ENCODE assay signal across 19 cellular contexts in the genomic region with DNA sequence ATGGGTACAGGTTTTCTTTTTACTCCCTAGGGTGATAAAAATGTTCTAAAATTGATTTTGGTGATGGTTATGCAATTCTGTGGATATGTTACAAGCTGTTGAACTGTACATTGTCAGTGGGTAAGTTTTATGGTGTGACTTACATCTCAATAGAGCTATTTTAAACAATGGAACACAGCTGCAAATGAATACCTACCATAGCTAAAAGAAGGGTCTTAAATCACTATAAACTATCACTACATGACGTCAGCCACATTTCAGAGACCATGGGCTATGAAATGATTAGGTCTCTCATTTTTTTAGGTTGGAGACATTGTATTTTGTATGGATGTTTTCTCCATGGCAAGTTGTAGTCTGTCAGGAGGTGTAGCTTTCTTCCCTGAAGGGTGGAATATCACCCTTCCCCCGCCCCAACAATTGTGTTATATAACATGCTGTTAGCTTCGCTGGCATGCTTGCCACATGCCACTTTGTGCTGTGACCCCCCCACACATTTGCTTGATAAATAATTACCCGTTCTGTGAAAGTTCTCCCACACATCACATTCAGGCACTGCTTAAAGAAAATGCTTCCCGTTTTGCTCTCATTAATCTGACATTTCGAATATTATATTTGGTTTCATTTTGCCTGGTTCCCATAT.
DNase-seq lines count a peak whose midpoint lies in the region; ATAC-seq, FAIRE-seq and TF ChIP-seq lines count a peak whose summit lies in the region.
"Had no signal": no experiment of that assay in that cellular context is flagged by ENCODE, and none has a peak within 500 bp of the region (broad histone marks: within the 10 kb centered on the region; RNA-seq: fewer than 3 reads in every experiment).

No MANE protein-coding gene starts in this region.

- H3K4me1 ChIP-seq in HepG2 (ENCODE audit: insufficient read depth, low read length): no peaks in the 10 kb centered on the region
- no peaks in the 10 kb centered on the region for H3K4me1 ChIP-seq in right lobe of liver
- no peaks in the 10 kb centered on the region for H3K4me1 ChIP-seq in astrocyte (ENCODE audit: insufficient read depth, low read length)
- H3K4me1 ChIP-seq in testis: no peaks in the 10 kb centered on the region

- intact Hi-C loops in HepG2 (cut with micrococcal nuclease; ENCODE audit: unreplicated experiment): no loop called here
- intact Hi-C loops in right lobe of liver (cut with DNase I): no loop called here
- intact Hi-C loops in testis (cut with DNase I; ENCODE audit: low total_unique reads): no loop called here

- TF ChIP-seq EP300 in HepG2 (IDR thresholded peaks at IDR 0.05; ENCODE audit: low read depth in 2 of 2, low read length in 2 of 2): no peak
- TF ChIP-seq EP300 in HepG2 (CRISPR knock-in tag; IDR thresholded peaks at IDR 0.05; ENCODE audit: borderline replicate concordance): no peak

- no peak for TF ChIP-seq POLR2A in HepG2 (IDR thresholded peaks at IDR 0.05; ENCODE audit: insufficient read depth in 1 of 2, low read depth in 2 of 2, low read length in 2 of 2)
- TF ChIP-seq POLR2A in right lobe of liver (IDR thresholded peaks at IDR 0.05): no peak
- no peak for TF ChIP-seq POLR2A in testis (IDR thresholded peaks at IDR 0.05)

- TF ChIP-seq CTCF in HepG2 (CRISPR knock-in tag; IDR thresholded peaks at IDR 0.05) (no peak), right lobe of liver (IDR thresholded peaks at IDR 0.05) (no peak), astrocyte (IDR thresholded peaks at IDR 0.05; ENCODE audit: insufficient read depth, low read depth, low read length) (no peak), testis (IDR thresholded peaks at IDR 0.05) (no peak)

- no TSS peak for BruUV-seq in HepG2 (replicated peaks; lab: Mats Ljungman, UMichigan)

- no peaks in the 10 kb centered on the region for H3K79me2 ChIP-seq in HepG2 (ENCODE audit: insufficient read depth, low read length)
- H3K79me2 ChIP-seq in astrocyte (ENCODE audit: insufficient read depth, low read length): no peaks in the 10 kb centered on the region

- no peaks in the 10 kb centered on the region for H3K4me1 Mint-ChIP-seq in astrocyte (ENCODE audit: low read depth, unreplicated experiment)
- H3K4me1 Mint-ChIP-seq: B cell had no signal

- H3K36me3 ChIP-seq in HepG2 (replicated peaks in 1 of 2; ENCODE audit: control insufficient read depth in 1 of 2, insufficient read depth in 2 of 2, low read length in 2 of 2) (no peaks in the 10 kb centered on the region), right lobe of liver (no peaks in the 10 kb centered on the region), astrocyte (ENCODE audit: insufficient read depth, low read length) (peaks cover 5% of the 10 kb centered on the region), testis (ENCODE audit: low read depth, missing control alignments) (no peaks in the 10 kb centered on the region)

- H3K9ac ChIP-seq in HepG2 (ENCODE audit: insufficient read depth, low read depth, low read length): no peak overlapping the region
- H3K9ac ChIP-seq in astrocyte (ENCODE audit: low read length): no peak overlapping the region

- FAIRE-seq in HepG2 (lab: Jason Lieb, UNC): no peak
- peak; percentile 49 for FAIRE-seq in astrocyte (lab: Jason Lieb, UNC)
- FAIRE-seq: D721Med, G401.6, GM12892, K562 had no signal

- no peaks in the 10 kb centered on the region for H3K27me3 Mint-ChIP-seq in astrocyte (ENCODE audit: low read depth, unreplicated experiment)
- H3K27me3 Mint-ChIP-seq: B cell; CD4-positive, alpha-beta T cell had no signal

- no peak overlapping the region for H2AFZ ChIP-seq in HepG2 (ENCODE audit: low read length)
- no peak overlapping the region for H2AFZ ChIP-seq in astrocyte (ENCODE audit: low read depth, low read length)

- no peak overlapping the region for H3K27ac Mint-ChIP-seq in astrocyte (ENCODE audit: unreplicated experiment)
- H3K27ac Mint-ChIP-seq: B cell; CD4-positive, alpha-beta T cell had no signal

- H3K27ac ChIP-seq in HepG2 (ENCODE audit: extremely low read length, insufficient read depth, low read length) (no peak overlapping the region), right lobe of liver (no peak overlapping the region), astrocyte (ENCODE audit: low read depth, low read length) (no peak overlapping the region), testis (no peak overlapping the region)
- H3K27ac ChIP-seq: RWPE1 had no signal

- TF ChIP-seq RAD21 in HepG2 (CRISPR knock-in tag; IDR thresholded peaks at IDR 0.05): no peak

- CTCF ChIA-PET in HepG2 (lab: Yijun Ruan, JAX; ENCODE audit: low intra/inter-chr PET ratio, low total read pairs): no interaction called here

- WGBS in HepG2 (ENCODE audit: low lambda C conversion rate): 63% methylated on average over 6 of the region's 6 CpGs
- 75% methylated on average over 6 of the region's 6 CpGs for WGBS in right lobe of liver (ENCODE audit: insufficient coverage, low coverage, low lambda C conversion rate, missing lambda C conversion rate)
- 66 to 72% methylated on average over 6 of the region's 6 CpGs for whole genome bisulfite sequencing in testis, 2 donors

- no peak overlapping the region for H3K4me3 ChIP-seq in HepG2 (replicated peaks in 1 of 3; ENCODE audit: insufficient read depth in 1 of 3, low read depth in 2 of 3, low read length in 3 of 3)
- no peak overlapping the region for H3K4me3 ChIP-seq in right lobe of liver
- H3K4me3 ChIP-seq in astrocyte (ENCODE audit: insufficient read depth, low read depth, low read length): no peak overlapping the region
- no peak overlapping the region for H3K4me3 ChIP-seq in testis
- H3K4me3 ChIP-seq: K562 had no signal

- 0 out of 2 replicates have a peak, but pooled peaks cover 6% of the 10 kb centered on the region for H3K9me3 ChIP-seq in HepG2 (ENCODE audit: low read length)
- H3K9me3 ChIP-seq in right lobe of liver: peaks cover 0 to 5% (median 0%) of the 10 kb centered on the region in 4 donors
- H3K9me3 ChIP-seq in astrocyte (ENCODE audit: insufficient read depth, low read depth, low read length): no peaks in the 10 kb centered on the region
- no peaks in the 10 kb centered on the region for H3K9me3 ChIP-seq in testis

- ATAC-seq in HepG2: no peak
- ATAC-seq in right lobe of liver: no peak
- ATAC-seq: K562 had no signal

- H3K27me3 ChIP-seq in HepG2 (ENCODE audit: control insufficient read depth in 1 of 2, insufficient read depth in 2 of 2, low read length in 2 of 2) (no peaks in the 10 kb centered on the region), right lobe of liver (no peaks in the 10 kb centered on the region), astrocyte (ENCODE audit: insufficient read depth, low read length) (no peaks in the 10 kb centered on the region), testis (no peaks in the 10 kb centered on the region)

- DNase-seq in HepG2 (ENCODE audit: low spot score) (no peak), right lobe of liver (no peak), astrocyte (ENCODE audit: low read depth) (no peak), middle frontal gyrus (ENCODE audit: extremely low spot score, low spot score) (peak; percentile 8), testis (peak; percentile 23), SKM-1 (lab: John Stamatoyannopoulos, UW; ENCODE audit: unreplicated experiment) (no peak), H4 (ENCODE audit: low spot score) (no peak), cerebellum (ENCODE audit: low spot score) (no peak)
- DNase-seq: CD4-positive, alpha-beta T cell; DMS79 treated with DMSO at 0.1 percent for 48 hours; NCI-H1105 treated with DMSO at 0.1 percent for 48 hours; NCI-H187; NCI-H446 treated with DMSO at 0.1 percent for 48 hours had no signal

- H3K4me3 Mint-ChIP-seq in astrocyte (ENCODE audit: unreplicated experiment): no peak overlapping the region
- H3K4me3 Mint-ChIP-seq: B cell; CD4-positive, alpha-beta T cell had no signal

- H4K20me1 ChIP-seq in HepG2 (ENCODE audit: insufficient read depth, low read length) (no peaks in the 10 kb centered on the region), astrocyte (ENCODE audit: insufficient read depth, low read length) (no peaks in the 10 kb centered on the region)

- H3K4me2 ChIP-seq in HepG2 (ENCODE audit: low read depth, low read length) (no peak overlapping the region), astrocyte (ENCODE audit: low read length) (no peak overlapping the region)

- no peaks in the 10 kb centered on the region for H3K9me3 Mint-ChIP-seq in astrocyte (ENCODE audit: unreplicated experiment)

- in situ Hi-C loops in HepG2 (cut with HindIII; ENCODE audit: extremely low pct_ligation_motif_present, low pct_unique_long_range_greater_than_20kb): no loop called here

- POLR2A ChIA-PET in HepG2 (lab: Yijun Ruan, JAX): no interaction called here

- peaks cover 9% of the 10 kb centered on the region for H3K36me3 Mint-ChIP-seq in astrocyte (ENCODE audit: low read depth, unreplicated experiment)

TF ChIP-seq in HepG2, 621 proteins besides CTCF, POLR2A, EP300 and RAD21:
- peak; percentile 54 for TF ChIP-seq CREB1 (IDR thresholded peaks at IDR 0.05)
- TF ChIP-seq CREB1 (CRISPR knock-in tag; IDR thresholded peaks at IDR 0.05): no peak
- TF ChIP-seq ZNF720 (CRISPR knock-in tag; IDR thresholded peaks at IDR 0.05): no peak
- no peak for TF ChIP-seq ZNF777 (CRISPR knock-in tag; IDR thresholded peaks at IDR 0.05)
- 0 out of 2 replicates have a peak, but pooled peaks have one; percentile 13 for TF ChIP-seq ATF7 (IDR thresholded peaks at IDR 0.05)
- TF ChIP-seq ATF7 (CRISPR knock-in tag; IDR thresholded peaks at IDR 0.05): no peak

Comparison
In these comparisons a context has a peak if more than half of its experiments do, and no peak if none do; other contexts are left out.
1. DNase-seq: peak in middle frontal gyrus (single experiment) and testis (single experiment); none in HepG2 (single experiment), right lobe of liver (0 of 3), astrocyte (single experiment), SKM-1 (single experiment), H4 (single experiment) and cerebellum (single experiment).